Comparison of ENCODE assay signal across 11 cellular contexts in the genomic region with DNA sequence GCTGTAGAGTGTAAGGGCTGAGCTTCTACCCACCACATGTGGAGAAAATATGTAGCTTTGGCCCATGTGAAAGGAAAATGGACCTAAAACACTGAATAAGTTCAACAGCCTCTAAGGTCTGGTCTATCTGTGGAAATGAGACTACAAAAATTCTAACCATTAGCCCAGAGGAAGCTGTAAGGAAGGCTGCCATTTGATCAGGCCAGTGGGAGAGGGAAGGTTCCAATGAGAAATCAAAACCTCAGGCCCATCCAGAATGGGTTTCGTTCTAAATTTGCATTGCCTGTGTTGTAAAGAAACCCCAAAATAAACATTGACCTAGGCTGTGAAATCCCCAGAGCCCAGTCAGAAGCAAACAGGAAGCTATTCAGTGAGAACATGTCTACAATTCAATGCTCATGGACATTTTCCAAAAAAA.
DNase-seq lines count a peak whose midpoint lies in the region; ATAC-seq and TF ChIP-seq lines count a peak whose summit lies in the region.
"Had no signal": no experiment of that assay in that cellular context is flagged by ENCODE, and none has a peak within 500 bp of the region (broad histone marks: within the 10 kb centered on the region; RNA-seq: fewer than 3 reads in every experiment).

No MANE protein-coding gene starts in this region.

- TF ChIP-seq CTCF in AG09309 (IDR thresholded peaks at IDR 0.05; ENCODE audit: control insufficient read depth, insufficient read depth, low read depth, low read length, missing control alignments) (no peak), fibroblast of pulmonary artery (IDR thresholded peaks at IDR 0.05; ENCODE audit: low read length, missing control alignments) (no peak)

- H3K4me3 ChIP-seq in AG09309 (ENCODE audit: control insufficient read depth, low read depth, low read length) (no peak overlapping the region), fibroblast of pulmonary artery (replicated peaks; ENCODE audit: low read depth, low read length) (no peak overlapping the region)

- DNase-seq in AG09309 (ENCODE audit: low read depth) (peak; percentile 45), HT1080 (ENCODE audit: low read depth) (peak; percentile 18), fibroblast of pulmonary artery (ENCODE audit: low read depth) (peak; percentile 71), HuH-7 (ENCODE audit: low spot score) (no peak), foreskin melanocyte (no peak)
- no peak for DNase-seq in effector CD8-positive, alpha-beta T cell (lab: John Stamatoyannopoulos, UW)
- DNase-seq: kidney glomerular epithelial cell, NCI-H2029 treated with DMSO at 0.1 percent for 48 hours had no signal

- ATAC-seq in GM19452 (IDR thresholded peaks at IDR 0.05; ENCODE audit: unreplicated experiment), result peak; percentile 76
- no peak for ATAC-seq in HG03280 (IDR thresholded peaks at IDR 0.05; ENCODE audit: unreplicated experiment)
- ATAC-seq: stimulated activated memory B cell treated with anti-CD40 and anti-IgM and Interleukin-4, amounts not matched to agents 10 μg/mL and 1 μg/mL and 100 μg/mL, for 72 hours had no signal

Comparison
In these comparisons a context has a peak if more than half of its experiments do, and no peak if none do; other contexts are left out.
1. DNase-seq: peak in AG09309 (single experiment), HT1080 (single experiment) and fibroblast of pulmonary artery (single experiment); none in HuH-7 (single experiment), effector CD8-positive, alpha-beta T cell (single experiment) and foreskin melanocyte (single experiment).